26 cellular contexts compared by ENCODE assay signal in the genomic region with DNA sequence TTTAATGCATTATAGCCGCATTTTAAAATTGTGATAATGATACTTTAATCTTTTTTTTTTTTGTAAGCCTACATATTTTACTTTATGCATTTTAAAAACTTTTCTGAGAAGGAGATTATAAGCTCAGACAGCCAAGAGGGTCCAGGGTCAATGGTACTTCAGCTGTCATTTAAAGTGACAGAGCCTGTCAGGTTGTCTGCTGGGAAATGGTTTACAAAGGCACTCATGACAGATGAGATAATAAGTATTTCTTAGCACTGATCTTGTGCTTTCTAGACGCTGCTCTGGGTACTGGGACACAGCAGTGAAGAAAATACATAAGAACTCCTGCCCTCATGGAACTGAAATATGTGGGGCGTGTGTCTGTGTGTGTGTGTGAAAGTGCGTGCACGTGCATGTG. TPM values are rescaled to one million over a fixed set of nuclear protein-coding genes. Genes with fewer than 3 reads are reported as not detected.
A peak's percentile ranks its signal among the peaks of the same experiment; 100 is the strongest.
DNase-seq lines count a peak whose midpoint lies in the region; ATAC-seq, FAIRE-seq and TF ChIP-seq lines count a peak whose summit lies in the region.
"Had no signal": no experiment of that assay in that cellular context is flagged by ENCODE, and none has a peak within 500 bp of the region (broad histone marks: within the 10 kb centered on the region; RNA-seq: fewer than 3 reads in every experiment).

No MANE protein-coding gene starts in this region.

- no peak overlapping the region for H3K4me2 ChIP-seq in A549
- H3K4me2 ChIP-seq: BLaER1 treated with 17β-estradiol and CSF1 and Interleukin-3, amounts not matched to agents 10 nM and 100 nM had no signal

- TF ChIP-seq POLR2A in A549 (IDR thresholded peaks at IDR 0.05; ENCODE audit: low read length): no peak
- TF ChIP-seq POLR2A in esophagus muscularis mucosa (IDR thresholded peaks at IDR 0.05; ENCODE audit: low read depth): no peak

- ATAC-seq in A549 (no peak), GM19324 (IDR thresholded peaks at IDR 0.05; ENCODE audit: low FRiP score, unreplicated experiment) (no peak)
- ATAC-seq: GM12878 had no signal

- no peaks in the 10 kb centered on the region for H3K9me3 ChIP-seq in A549
- H3K9me3 ChIP-seq in esophagus muscularis mucosa: no peaks in the 10 kb centered on the region
- H3K9me3 ChIP-seq: BLaER1 treated with 17β-estradiol and CSF1 and Interleukin-3, amounts not matched to agents 10 nM and 100 nM had no signal

- no peak for TF ChIP-seq CTCF in A549 (IDR thresholded peaks at IDR 0.05)
- no peak for TF ChIP-seq CTCF in esophagus muscularis mucosa (IDR thresholded peaks at IDR 0.05)

- H3K27me3 ChIP-seq in esophagus muscularis mucosa: peaks cover 0 to 4% (median 0%) of the 10 kb centered on the region in 4 donors
- H3K27me3 ChIP-seq: BLaER1 treated with 17β-estradiol and CSF1 and Interleukin-3, amounts not matched to agents 10 nM and 100 nM had no signal

- H3K36me3 ChIP-seq in esophagus muscularis mucosa: no peaks in the 10 kb centered on the region
- H3K36me3 ChIP-seq: BLaER1 treated with 17β-estradiol and CSF1 and Interleukin-3, amounts not matched to agents 10 nM and 100 nM had no signal

- peak; percentile 7 for FAIRE-seq in A549 (lab: Jason Lieb, UNC)
- FAIRE-seq: A204.1, GM12878, GM12892, GM18507 had no signal

- H3K4me1 ChIP-seq in A549 (no peaks in the 10 kb centered on the region), esophagus muscularis mucosa (no peaks in the 10 kb centered on the region)
- H3K4me1 ChIP-seq: BLaER1 treated with 17β-estradiol and CSF1 and Interleukin-3, amounts not matched to agents 10 nM and 100 nM had no signal

- no peak overlapping the region for H3K4me3 ChIP-seq in A549
- no peak overlapping the region for H3K4me3 ChIP-seq in esophagus muscularis mucosa
- H3K4me3 ChIP-seq: BLaER1 treated with 17β-estradiol and CSF1 and Interleukin-3, amounts not matched to agents 10 nM and 100 nM; GM12878 had no signal

- TF ChIP-seq RAD21 in A549 (conservative IDR thresholded peaks at IDR 0.05 in 1 of 2, IDR thresholded peaks at IDR 0.05 in 1 of 2): no peak

- H3K27ac ChIP-seq in A549 (no peak overlapping the region), esophagus muscularis mucosa (replicated peaks in 1 of 4) (no peak overlapping the region)
- H3K27ac ChIP-seq: BLaER1 treated with 17β-estradiol and CSF1 and Interleukin-3, amounts not matched to agents 10 nM and 100 nM had no signal

- TF ChIP-seq EP300 in A549 (IDR thresholded peaks at IDR 0.05) (no peak), esophagus muscularis mucosa (IDR thresholded peaks at IDR 0.05) (no peak)

- POLR2A ChIA-PET in A549 (lab: Yijun Ruan, JAX): no interaction called here

- DNase-seq in A549 (ENCODE audit: low read depth in 1 of 2, low spot score in 1 of 2): no peak
- peak; percentile 55 for DNase-seq in NCI-H2227 (lab: John Stamatoyannopoulos, UW; ENCODE audit: unreplicated experiment)
- DNase-seq in esophagus muscularis mucosa (ENCODE audit: extremely low spot score): peak; percentile 14
- no peak for DNase-seq in C1 segment of cervical spinal cord (lab: John Stamatoyannopoulos, UW)
- DNase-seq in stimulated activated CD4-positive, alpha-beta T cell treated with anti-CD3 and anti-CD28 coated beads, Interleukin-4, amount 100 ng/mL, for 24 hours: no peak
- DNase-seq: 8988T; AML-193; CD4-positive, alpha-beta memory T cell; CD4-positive, CD25-positive, alpha-beta regulatory T cell; CD8-positive, alpha-beta memory T cell; COR-L47; DMS 273 treated with DMSO at 0.1 percent for 48 hours; DMS153; DMS53; DMS79; DND-41; EL; GDM1 had no signal

- intact Hi-C loops in esophagus muscularis mucosa (cut with DNase I): no loop called here

- CTCF ChIA-PET in A549 (lab: Yijun Ruan, JAX): interaction anchor here (0.7 to 1.0 kb wide), 2 partner anchors 813 to 1675 kb away, joined by 3 read pairs; no protein-coding TSS in a partner anchor

- WGBS in A549 (ENCODE audit: missing lambda C conversion rate): 74% methylated on average over 5 of the region's 5 CpGs
- WGBS in esophagus muscularis mucosa: 84% methylated on average over 5 of the region's 5 CpGs

TF ChIP-seq in A549, 52 proteins besides CTCF, POLR2A, EP300 and RAD21:
- TF ChIP-seq, protein P1, sequence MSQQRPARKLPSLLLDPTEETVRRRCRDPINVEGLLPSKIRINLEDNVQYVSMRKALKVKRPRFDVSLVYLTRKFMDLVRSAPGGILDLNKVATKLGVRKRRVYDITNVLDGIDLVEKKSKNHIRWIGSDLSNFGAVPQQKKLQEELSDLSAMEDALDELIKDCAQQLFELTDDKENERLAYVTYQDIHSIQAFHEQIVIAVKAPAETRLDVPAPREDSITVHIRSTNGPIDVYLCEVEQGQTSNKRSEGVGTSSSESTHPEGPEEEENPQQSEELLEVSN (IDR thresholded peaks at IDR 0.05; ENCODE audit: borderline replicate concordance, low read depth): no peak
- TF ChIP-seq CHD4 (IDR thresholded peaks at IDR 0.05; ENCODE audit: borderline replicate concordance) (no peak), EHMT2 (IDR thresholded peaks at IDR 0.05; ENCODE audit: low read depth) (no peak), JUNB (IDR thresholded peaks at IDR 0.05) (no peak)
TF ChIP-seq in A549: peak in this region for 0.

RNA-seq across cellular contexts. Expression of a gene that starts 19.6 kb away (rescaled TPM):
- 0.04 and 0.13 TPM in 2 replicates for polyA plus RNA-seq in A549 (2011; rRNA removed)
- not detected in 2 replicates for polyA plus RNA-seq in A549 (2012; cell fraction: cytosol; rRNA removed)
- 0.13 and 0.17 TPM in 2 replicates for polyA plus RNA-seq in A549 (2012; cell fraction: nucleus; rRNA removed)
- 0.04 to 0.12 TPM in 2 of 3 replicates, not detected in the other for polyA plus RNA-seq in A549 (2017; fragmentation: RNase III; extraction: RNeasy Plus Mini Kit Qiagen cat#74134 plus additional on column Dnase treatment)
- 0.08 TPM in 1 of 2 replicates, not detected in the other for polyA minus RNA-seq in A549 (2011; rRNA and poly(A)+ RNA removed)
- under 1 TPM in 1 of 4 donors, not detected in 3; 0.17 TPM for total RNA-seq in esophagus muscularis mucosa
- total RNA-seq: CD4-positive, alpha-beta memory T cell; CD4-positive, CD25-positive, alpha-beta regulatory T cell; CD8-positive, alpha-beta memory T cell; Daoy; G401 had no signal
- polyA plus RNA-seq: CD4-positive, alpha-beta memory T cell; CD4-positive, CD25-positive, alpha-beta regulatory T cell; CD8-positive, alpha-beta memory T cell had no signal

Comparison
In these comparisons a context has a peak if more than half of its experiments do, and no peak if none do; other contexts are left out.
1. DNase-seq: peak in NCI-H2227 (single experiment) and esophagus muscularis mucosa (single experiment); none in A549 (0 of 2), C1 segment of cervical spinal cord (0 of 14) and stimulated activated CD4-positive, alpha-beta T cell treated with anti-CD3 and anti-CD28 coated beads, Interleukin-4, amount 100 ng/mL, for 24 hours (single experiment).